28 cellular contexts compared by ENCODE assay signal in the genomic region with DNA sequence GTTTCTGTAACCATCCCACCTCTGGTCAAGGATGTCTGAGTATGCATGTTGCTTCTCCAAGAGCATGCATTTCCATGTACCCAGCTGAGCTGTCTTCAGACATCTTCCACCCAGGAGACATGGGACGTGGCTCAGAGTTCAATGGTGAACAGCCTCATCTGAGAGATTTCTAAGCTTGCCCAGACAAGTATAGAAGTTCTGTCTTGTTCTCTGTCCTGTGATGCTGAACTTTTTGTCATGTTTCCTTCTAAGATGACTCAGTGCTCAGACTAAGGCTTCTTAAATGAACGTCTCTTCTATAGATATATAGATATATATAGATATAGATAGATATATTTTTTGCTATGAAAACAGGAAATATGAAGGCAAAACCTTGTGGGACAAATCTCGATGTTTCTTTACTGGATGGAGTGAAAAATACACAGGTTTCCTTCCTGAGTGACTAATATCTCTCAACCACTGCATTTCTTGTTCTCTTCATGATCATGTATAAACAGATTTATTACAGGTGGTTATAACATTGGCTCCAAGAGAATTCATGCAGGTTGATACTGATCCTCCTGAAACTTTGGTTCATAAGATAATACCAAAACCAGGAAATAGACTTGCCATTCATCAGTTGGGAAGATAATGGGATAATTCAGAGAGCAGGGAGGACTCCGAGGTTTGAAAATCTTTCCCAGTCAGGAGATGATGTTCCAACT.
"Had no signal": no experiment of that assay in that cellular context is flagged by ENCODE, and none has a peak within 500 bp of the region (broad histone marks: within the 10 kb centered on the region; RNA-seq: fewer than 3 reads in every experiment).

No MANE protein-coding gene starts in this region.

- H3K27ac ChIP-seq: parathyroid adenoma, psoas muscle, sigmoid colon, upper lobe of left lung, vagina had no signal

- H3K79me2 ChIP-seq: parathyroid adenoma had no signal

- H3K36me3 Mint-ChIP-seq: activated naive CD4-positive, alpha-beta T cell treated with anti-CD3 and anti-CD28 coated beads, Interleukin-2, amount 50 U/mL, for 72 hours; naive thymus-derived CD8-positive, alpha-beta T cell; stimulated activated effector memory CD8-positive, alpha-beta T cell treated with anti-CD3 and anti-CD28 coated beads, Interleukin-12 subunit alpha, Interleukin-12 subunit beta, amount 100 ng/mL, for 72 hours had no signal

- H3K4me3 ChIP-seq: psoas muscle, sigmoid colon, upper lobe of left lung, vagina had no signal

- H3K27me3 Mint-ChIP-seq: activated CD4-positive, alpha-beta T cell treated with anti-CD3 and anti-CD28 coated beads for 36 hours; stimulated activated naive CD8-positive, alpha-beta T cell treated with anti-CD3 and anti-CD28 coated beads, Interleukin-15, amount 100 ng/mL, for 72 hours had no signal

- H3K4me1 ChIP-seq: parathyroid adenoma, psoas muscle, sigmoid colon, upper lobe of left lung, vagina had no signal

- H3K27ac Mint-ChIP-seq: activated CD4-positive, alpha-beta T cell treated with anti-CD3 and anti-CD28 coated beads for 36 hours; activated naive CD4-positive, alpha-beta T cell treated with anti-CD3 and anti-CD28 coated beads, Interleukin-2, amount 50 U/mL, for 72 hours; activated T-cell treated with anti-CD3 and anti-CD28 coated beads, Interleukin-2, amount 50 U/mL, for 72 hours; memory B cell; naive thymus-derived CD8-positive, alpha-beta T cell; stimulated activated effector memory CD8-positive, alpha-beta T cell treated with anti-CD3 and anti-CD28 coated beads, Interleukin-12 subunit alpha, Interleukin-12 subunit beta, amount 100 ng/mL, for 72 hours; stimulated activated naive CD8-positive, alpha-beta T cell treated with anti-CD3 and anti-CD28 coated beads, Interleukin-15, amount 100 ng/mL, for 72 hours had no signal

- H2AFZ ChIP-seq: parathyroid adenoma had no signal

- H3K4me1 Mint-ChIP-seq: activated CD4-positive, alpha-beta T cell treated with anti-CD3 and anti-CD28 coated beads for 36 hours; memory B cell; naive thymus-derived CD8-positive, alpha-beta T cell; neural crest cell; stimulated activated effector memory CD8-positive, alpha-beta T cell treated with anti-CD3 and anti-CD28 coated beads, Interleukin-12 subunit alpha, Interleukin-12 subunit beta, amount 100 ng/mL, for 72 hours; stimulated activated naive CD8-positive, alpha-beta T cell treated with anti-CD3 and anti-CD28 coated beads, Interleukin-15, amount 100 ng/mL, for 72 hours had no signal

- DNase-seq: activated CD4-positive, alpha-beta T cell treated with anti-CD3 and anti-CD28 coated beads for 36 hours; activated CD4-positive, CD25-positive, alpha-beta regulatory T cell; activated naive CD4-positive, alpha-beta T cell; activated T-cell treated with anti-CD3 and anti-CD28 coated beads for 4 hours; activated T-cell treated with anti-CD3 and anti-CD28 coated beads, Interleukin-2, amount 50 U/mL, for 72 hours; dermis blood vessel endothelial cell; effector CD4-positive, alpha-beta T cell; erythroblast; head of caudate nucleus; hippocampal formation; kidney; left colon; midbrain; naive thymus-derived CD8-positive, alpha-beta T cell; nucleus accumbens; psoas muscle; sigmoid colon; small intestine; stimulated activated CD4-positive, alpha-beta T cell treated with anti-CD3 and anti-CD28 coated beads, Interleukin-4, amount 100 ng/mL, for 24 hours; stimulated activated naive CD8-positive, alpha-beta T cell treated with anti-CD3 and anti-CD28 coated beads, Interleukin-15, amount 100 ng/mL, for 72 hours; substantia nigra; upper lobe of left lung had no signal

- H3K36me3 ChIP-seq: sigmoid colon, upper lobe of left lung, vagina had no signal

- H3K9me3 Mint-ChIP-seq: memory B cell; naive thymus-derived CD8-positive, alpha-beta T cell; stimulated activated effector memory CD8-positive, alpha-beta T cell treated with anti-CD3 and anti-CD28 coated beads, Interleukin-12 subunit alpha, Interleukin-12 subunit beta, amount 100 ng/mL, for 72 hours had no signal

- ATAC-seq: activated CD4-positive, alpha-beta T cell treated with anti-CD3 and anti-CD28 coated beads for 36 hours; activated naive CD4-positive, alpha-beta T cell treated with anti-CD3 and anti-CD28 coated beads, Interleukin-2, amount 50 U/mL, for 72 hours; activated T-cell treated with anti-CD3 and anti-CD28 coated beads, Interleukin-2, amount 50 U/mL, for 72 hours; left colon; naive thymus-derived CD8-positive, alpha-beta T cell; psoas muscle; stimulated activated effector memory CD8-positive, alpha-beta T cell treated with anti-CD3 and anti-CD28 coated beads, Interleukin-12 subunit alpha, Interleukin-12 subunit beta, amount 100 ng/mL, for 72 hours; stimulated activated naive CD8-positive, alpha-beta T cell treated with anti-CD3 and anti-CD28 coated beads, Interleukin-15, amount 100 ng/mL, for 72 hours had no signal

- H3K4me3 Mint-ChIP-seq: activated CD4-positive, alpha-beta T cell treated with anti-CD3 and anti-CD28 coated beads for 36 hours; activated T-cell treated with anti-CD3 and anti-CD28 coated beads, Interleukin-2, amount 50 U/mL, for 72 hours; memory B cell; naive thymus-derived CD8-positive, alpha-beta T cell; neural crest cell; stimulated activated effector memory CD8-positive, alpha-beta T cell treated with anti-CD3 and anti-CD28 coated beads, Interleukin-12 subunit alpha, Interleukin-12 subunit beta, amount 100 ng/mL, for 72 hours; stimulated activated naive CD8-positive, alpha-beta T cell treated with anti-CD3 and anti-CD28 coated beads, Interleukin-15, amount 100 ng/mL, for 72 hours had no signal

- H3K27me3 ChIP-seq: sigmoid colon, upper lobe of left lung, vagina had no signal

- H3K9me3 ChIP-seq: psoas muscle, sigmoid colon, upper lobe of left lung, vagina had no signal
